ENCODE assay signal across 1 cellular context in genomic region chr17:80245566-80246265, GRCh38.
TF ChIP-seq lines count a peak whose summit lies in the region.

No MANE protein-coding gene starts in this region.

TF ChIP-seq in WTC11, 78 proteins besides CTCF, POLR2A, EP300 and RAD21 (continued from another document):
- TF ChIP-seq FOXP4 (CRISPR knock-in tag; IDR thresholded peaks at IDR 0.05) (no peak), SMAD4 (CRISPR knock-in tag; IDR thresholded peaks at IDR 0.05) (no peak)
